Comparison of ENCODE assay signal across 8 cellular contexts in the genomic region with DNA sequence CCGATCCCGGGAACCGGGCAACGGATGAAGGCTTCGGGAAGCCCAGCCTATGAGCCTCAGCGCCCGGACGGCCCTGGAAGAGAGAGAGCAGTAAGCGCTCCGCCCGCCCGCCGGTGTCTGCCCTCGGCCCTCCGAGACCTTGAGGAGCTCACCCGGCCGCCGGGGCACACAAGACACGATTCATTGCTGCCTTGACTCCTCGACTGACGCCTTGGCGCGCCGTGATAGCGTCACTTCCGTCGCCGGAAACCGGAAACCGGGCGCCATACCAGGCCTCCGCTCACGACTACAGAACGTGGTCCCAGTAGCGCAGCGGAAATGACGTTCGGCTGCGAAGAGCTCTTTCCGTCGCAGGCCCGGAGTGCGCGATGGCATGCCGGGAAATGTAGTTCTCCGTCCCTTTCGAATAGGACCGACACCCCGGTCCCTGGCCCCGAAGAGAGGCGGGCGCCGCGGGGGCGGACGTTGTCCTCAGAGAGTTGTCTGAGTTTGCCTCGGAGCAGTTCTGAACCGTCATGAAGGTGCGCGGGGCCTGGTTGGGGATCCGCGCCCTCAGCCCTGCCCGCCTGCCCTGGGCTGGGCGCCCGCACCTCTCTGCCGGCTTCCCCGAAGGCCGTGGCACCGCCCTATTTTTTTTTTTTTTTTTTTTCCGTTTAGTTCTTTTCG. TPM values are rescaled to one million over a fixed set of nuclear protein-coding genes. Genes with fewer than 3 reads are reported as not detected.
A peak's percentile ranks its signal among the peaks of the same experiment; 100 is the strongest.
DNase-seq lines count a peak whose midpoint lies in the region; ATAC-seq and TF ChIP-seq lines count a peak whose summit lies in the region.

Gene UQCC4, minus strand, starts transcription at position 208 of the 666 bp plus-strand sequence. Its CDS starts 24 bp downstream, at position 184.

- peaks cover 25% of the 10 kb centered on the region for H3K4me1 Mint-ChIP-seq in activated naive CD8-positive, alpha-beta T cell treated with anti-CD3 and anti-CD28 coated beads for 36 hours
- H3K4me1 Mint-ChIP-seq in glutamatergic neuron (ENCODE audit: low read depth, unreplicated experiment) (peaks cover 4% of the 10 kb centered on the region), osteocyte (ENCODE audit: unreplicated experiment) (peaks cover 17% of the 10 kb centered on the region)

- H3K27me3 ChIP-seq in thyroid gland: no peaks in the 10 kb centered on the region

- H3K4me3 Mint-ChIP-seq in activated naive CD8-positive, alpha-beta T cell treated with anti-CD3 and anti-CD28 coated beads for 36 hours: peak within 1 kb of the TSS; percentile 87
- H3K4me3 Mint-ChIP-seq in glutamatergic neuron (ENCODE audit: unreplicated experiment) (peak within 1 kb of the TSS; percentile 94), osteocyte (ENCODE audit: unreplicated experiment) (peak within 1 kb of the TSS; percentile 94)

- H3K4me3 ChIP-seq in thyroid gland (replicated peaks in 1 of 3): peak within 1 kb of the TSS; percentile 60 to 91 (median 73)

- peaks cover 5% of the 10 kb centered on the region for H3K36me3 Mint-ChIP-seq in activated naive CD8-positive, alpha-beta T cell treated with anti-CD3 and anti-CD28 coated beads for 36 hours
- H3K36me3 Mint-ChIP-seq in glutamatergic neuron (ENCODE audit: unreplicated experiment): no peaks in the 10 kb centered on the region
- H3K36me3 Mint-ChIP-seq in osteocyte (ENCODE audit: unreplicated experiment): no peaks in the 10 kb centered on the region

- H3K9me3 Mint-ChIP-seq in activated naive CD8-positive, alpha-beta T cell treated with anti-CD3 and anti-CD28 coated beads for 36 hours: peaks cover 5% of the 10 kb centered on the region
- H3K9me3 Mint-ChIP-seq in glutamatergic neuron (ENCODE audit: unreplicated experiment) (peaks cover 11% of the 10 kb centered on the region), osteocyte (ENCODE audit: unreplicated experiment) (no peaks in the 10 kb centered on the region)

- peak within 1 kb of the TSS; percentile 98 for H3K27ac Mint-ChIP-seq in activated naive CD8-positive, alpha-beta T cell treated with anti-CD3 and anti-CD28 coated beads for 36 hours
- H3K27ac Mint-ChIP-seq in glutamatergic neuron (ENCODE audit: unreplicated experiment) (peak within 1 kb of the TSS; percentile 96), osteocyte (ENCODE audit: unreplicated experiment) (peak within 1 kb of the TSS; percentile 97)

- H3K9me3 ChIP-seq in thyroid gland: no peaks in the 10 kb centered on the region

- 0 to 1% methylated on average over 27 to 29 of the region's 71 CpGs for WGBS in thyroid gland, 2 donors

- no peak for TF ChIP-seq CTCF in GM10248 (IDR thresholded peaks at IDR 0.05; ENCODE audit: control extremely low read depth, extremely low read depth, low read depth, missing control alignments)
- TF ChIP-seq CTCF in glutamatergic neuron (IDR thresholded peaks at IDR 0.05; ENCODE audit: partially characterized antibody, unreplicated experiment): no peak
- TF ChIP-seq CTCF in osteocyte (IDR thresholded peaks at IDR 0.05): no peak
- TF ChIP-seq CTCF in thyroid gland (IDR thresholded peaks at IDR 0.05): no peak

- POLR2A ChIA-PET in GM10248 (lab: Yijun Ruan, JAX): interaction anchor here (1.0 to 1.5 kb wide), 2 partner anchors 51 to 544 kb away, joined by 3 to 4 read pairs; no protein-coding TSS in a partner anchor

- intact Hi-C loops in thyroid gland (cut with DNase I): no loop called here

- ATAC-seq in HG02623 (IDR thresholded peaks at IDR 0.05; ENCODE audit: unreplicated experiment): peak; percentile 93

- H3K27me3 Mint-ChIP-seq in activated naive CD8-positive, alpha-beta T cell treated with anti-CD3 and anti-CD28 coated beads for 36 hours: no peaks in the 10 kb centered on the region
- H3K27me3 Mint-ChIP-seq in glutamatergic neuron (ENCODE audit: unreplicated experiment) (peaks cover 10% of the 10 kb centered on the region), osteocyte (ENCODE audit: unreplicated experiment) (no peaks in the 10 kb centered on the region)

- no peaks in the 10 kb centered on the region for H3K36me3 ChIP-seq in thyroid gland

- peak; percentile 33 to 77 for TF ChIP-seq POLR2A in thyroid gland (IDR thresholded peaks at IDR 0.05)

- peak within 1 kb of the TSS; percentile 89 to 97 (median 92) for H3K27ac ChIP-seq in thyroid gland

- DNase-seq in GM10248 (ENCODE audit: extremely low spot score): peak; percentile 99
- peak; percentile 90 for DNase-seq in NCI-H1105 (lab: John Stamatoyannopoulos, UW)
- DNase-seq in SKM-1 treated with dmso at 0.1 percent for 144 hours (lab: John Stamatoyannopoulos, UW; ENCODE audit: unreplicated experiment): peak; percentile 95
- DNase-seq in activated naive CD8-positive, alpha-beta T cell treated with anti-CD3 and anti-CD28 coated beads for 36 hours: peak; percentile 98
- peak; percentile 99 for DNase-seq in glutamatergic neuron
- peak; percentile 99 for DNase-seq in osteocyte (ENCODE audit: extremely low spot score, unreplicated experiment)
- DNase-seq in thyroid gland: peak; percentile 98

- H3K4me1 ChIP-seq in thyroid gland: peaks cover 8 to 22% of the 10 kb centered on the region in 2 donors

- CTCF ChIA-PET in GM10248 (lab: Yijun Ruan, JAX): interaction anchor here (0.7 to 1.4 kb wide), 4 partner anchors 57 to 362 kb away, joined by 3 to 4 read pairs (median 3); partner anchors contain the start of genes MAPK8IP3, NUBP2 and SPSB3

RNA-seq across cellular contexts. Expression of gene UQCC4, which starts in this region (rescaled TPM):
- total RNA-seq in activated naive CD8-positive, alpha-beta T cell treated with anti-CD3 and anti-CD28 coated beads for 36 hours: 10 to 100 TPM; 24.4 to 24.6 TPM
- 10.4 TPM for total RNA-seq in glutamatergic neuron (ENCODE audit: unreplicated experiment)
- total RNA-seq in osteocyte: 9.7 and 10.1 TPM in 2 replicates
- 10 to 100 TPM; 16.9 to 19.8 (median 18.2) TPM for total RNA-seq in thyroid gland

Comparison
In these comparisons a context has a peak if more than half of its experiments do, and no peak if none do; other contexts are left out.
1. Peak in every context shown above with its lines: DNase-seq, ATAC-seq, H3K4me3 ChIP-seq and H3K27ac ChIP-seq.